ENCODE assay signal across 8 cellular contexts in genomic region chr1:147217142-147217541, GRCh38.
"Had no signal": no experiment of that assay in that cellular context is flagged by ENCODE, and none has a peak within 500 bp of the region (broad histone marks: within the 10 kb centered on the region; RNA-seq: fewer than 3 reads in every experiment).

No MANE protein-coding gene starts in this region.

- H3K4me3 ChIP-seq: GM12878 had no signal

- FAIRE-seq: G401.6, GM12878, GM12891, GM12892, GM18507, GM19239 had no signal

- DNase-seq: GDM1, GF-D8 had no signal

- ATAC-seq: GM12878 had no signal
